ENCODE assay signal across 25 cellular contexts in genomic region chr15:51799174-51799907, GRCh38. TPM values are rescaled to one million over a fixed set of nuclear protein-coding genes. Genes with fewer than 3 reads are reported as not detected.
DNase-seq lines count a peak whose midpoint lies in the region; ATAC-seq and TF ChIP-seq lines count a peak whose summit lies in the region.
"Had no signal": no experiment of that assay in that cellular context is flagged by ENCODE, and none has a peak within 500 bp of the region (broad histone marks: within the 10 kb centered on the region; RNA-seq: fewer than 3 reads in every experiment).

No MANE protein-coding gene starts in this region.

- H3K4me3 ChIP-seq in mesenchymal stem cell (ENCODE audit: insufficient read depth in 1 of 2, low read depth in 1 of 2, low read length in 2 of 2) (no peak overlapping the region), tibial nerve (no peak overlapping the region)
- H3K4me3 ChIP-seq: GM23338, HAP-1, PC-9 had no signal

- no peak overlapping the region for H2BK5ac ChIP-seq in mesenchymal stem cell (ENCODE audit: low read depth, low read length, poor library complexity, severe bottlenecking)

- no peaks in the 10 kb centered on the region for H3K79me1 ChIP-seq in mesenchymal stem cell (replicated peaks; ENCODE audit: low read length, poor library complexity, severe bottlenecking)

- peak overlapping the region; percentile 51 for H3K27ac Mint-ChIP-seq in chondrocyte (ENCODE audit: unreplicated experiment)
- peak overlapping the region; percentile 66 for H3K27ac Mint-ChIP-seq in stimulated activated effector memory CD8-positive, alpha-beta T cell treated with anti-CD3 and anti-CD28 coated beads, Interleukin-12 subunit alpha, Interleukin-12 subunit beta, amount 100 ng/mL, for 72 hours

- H3K23ac ChIP-seq in mesenchymal stem cell (ENCODE audit: low read length in 2 of 2), result no peak overlapping the region

- H2AFZ ChIP-seq in mesenchymal stem cell (ENCODE audit: low read depth, low read length), result peak overlapping the region; percentile 19
- H2AFZ ChIP-seq: GM23338, PC-9 had no signal

- no peak overlapping the region for H3K4me3 Mint-ChIP-seq in chondrocyte (ENCODE audit: unreplicated experiment)
- no peak overlapping the region for H3K4me3 Mint-ChIP-seq in stimulated activated effector memory CD8-positive, alpha-beta T cell treated with anti-CD3 and anti-CD28 coated beads, Interleukin-12 subunit alpha, Interleukin-12 subunit beta, amount 100 ng/mL, for 72 hours
- H3K4me3 Mint-ChIP-seq: CD8-positive, alpha-beta memory T cell; GM23338 had no signal

- ATAC-seq in stimulated activated effector memory CD8-positive, alpha-beta T cell treated with anti-CD3 and anti-CD28 coated beads, Interleukin-12 subunit alpha, Interleukin-12 subunit beta, amount 100 ng/mL, for 72 hours, result no peak
- no peak for ATAC-seq in GM18505 (IDR thresholded peaks at IDR 0.05; ENCODE audit: unreplicated experiment)
- ATAC-seq: GM23338 had no signal

- H3K9ac ChIP-seq in mesenchymal stem cell (ENCODE audit: low read length), result no peak overlapping the region

- DNase-seq in DMS 273 (lab: John Stamatoyannopoulos, UW; ENCODE audit: unreplicated experiment) (peak; percentile 19), DMS 273 treated with DMSO at 0.1 percent for 48 hours (lab: John Stamatoyannopoulos, UW) (no peak), chondrocyte (ENCODE audit: low spot score) (no peak), mesenchymal stem cell (no peak), pons (ENCODE audit: low spot score) (no peak), tibial nerve (ENCODE audit: low spot score in 2 of 2) (no peak)
- no peak for DNase-seq in stimulated activated effector memory CD8-positive, alpha-beta T cell treated with anti-CD3 and anti-CD28 coated beads, Interleukin-12 subunit alpha, Interleukin-12 subunit beta, amount 100 ng/mL, for 72 hours (ENCODE audit: low spot score in 2 of 2)
- DNase-seq: Calu3; CD8-positive, alpha-beta memory T cell; DMS79; KG1; NCI-H1092 treated with DMSO at 0.1 percent for 48 hours; NCI-H146; NCI-H2029; NCI-H226; NCI-H510A treated with DMSO at 0.1 percent for 48 hours; NCI-H748 treated with DMSO at 0.1 percent for 48 hours; PC-9; RPMI8226; SHP77 treated with DMSO at 0.1 percent for 48 hours had no signal

- H3K36me3 Mint-ChIP-seq in chondrocyte (ENCODE audit: low read depth), result peaks cover 6% of the 10 kb centered on the region
- H3K36me3 Mint-ChIP-seq in stimulated activated effector memory CD8-positive, alpha-beta T cell treated with anti-CD3 and anti-CD28 coated beads, Interleukin-12 subunit alpha, Interleukin-12 subunit beta, amount 100 ng/mL, for 72 hours, result peaks cover 24% of the 10 kb centered on the region

- H3K4me2 ChIP-seq in mesenchymal stem cell (ENCODE audit: low read length, poor library complexity, severe bottlenecking), result no peak overlapping the region
- H3K4me2 ChIP-seq: GM23338, PC-9 had no signal

- TF ChIP-seq CTCF in chondrocyte (IDR thresholded peaks at IDR 0.05), result no peak
- no peak for TF ChIP-seq CTCF in tibial nerve (IDR thresholded peaks at IDR 0.05)

- H3K9me3 Mint-ChIP-seq in chondrocyte (ENCODE audit: low read depth), result no peaks in the 10 kb centered on the region
- no peaks in the 10 kb centered on the region for H3K9me3 Mint-ChIP-seq in stimulated activated effector memory CD8-positive, alpha-beta T cell treated with anti-CD3 and anti-CD28 coated beads, Interleukin-12 subunit alpha, Interleukin-12 subunit beta, amount 100 ng/mL, for 72 hours
- H3K9me3 Mint-ChIP-seq: CD8-positive, alpha-beta memory T cell; GM23338 had no signal

- H2BK15ac ChIP-seq in mesenchymal stem cell (ENCODE audit: low read depth, poor library complexity, severe bottlenecking), result no peak overlapping the region

- H3K9me3 ChIP-seq in mesenchymal stem cell (ENCODE audit: control insufficient read depth, low read length) (no peaks in the 10 kb centered on the region), tibial nerve (no peaks in the 10 kb centered on the region)
- H3K9me3 ChIP-seq: HAP-1 had no signal

- 78% methylated on average over 6 of the region's 6 CpGs for WGBS in mesenchymal stem cell
- WGBS in tibial nerve, 2 donors, result 75 to 78% methylated on average over 6 of the region's 6 CpGs

- no peak overlapping the region for H2BK12ac ChIP-seq in mesenchymal stem cell (ENCODE audit: low read length in 2 of 2)

- no peak overlapping the region for H3K27ac ChIP-seq in mesenchymal stem cell (ENCODE audit: low read length, poor library complexity, severe bottlenecking)
- no peak overlapping the region for H3K27ac ChIP-seq in tibial nerve
- H3K27ac ChIP-seq: 22Rv1, C4-2B, PC-9 had no signal

- no peak overlapping the region for H3K18ac ChIP-seq in mesenchymal stem cell (ENCODE audit: low read depth in 1 of 2, low read length in 2 of 2)

- H3K4me1 ChIP-seq in mesenchymal stem cell (ENCODE audit: control insufficient read depth, insufficient read depth, low read depth, low read length), result peaks cover 4% of the 10 kb centered on the region
- H3K4me1 ChIP-seq in tibial nerve, result peaks cover 0 to 3% (median 0%) of the 10 kb centered on the region in 4 donors

- H3K36me3 ChIP-seq in mesenchymal stem cell (ENCODE audit: control insufficient read depth in 1 of 2, insufficient read depth in 2 of 2, low read depth in 1 of 2, low read length in 2 of 2), result peaks cover 0 to 23% of the 10 kb centered on the region in 2 experiments
- H3K36me3 ChIP-seq in tibial nerve, result peaks cover 0 to 41% (median 14%) of the 10 kb centered on the region in 3 donors
- H3K36me3 ChIP-seq: HAP-1 had no signal

- peaks cover 23% of the 10 kb centered on the region for H3K4me1 Mint-ChIP-seq in chondrocyte (ENCODE audit: low read depth)
- no peaks in the 10 kb centered on the region for H3K4me1 Mint-ChIP-seq in stimulated activated effector memory CD8-positive, alpha-beta T cell treated with anti-CD3 and anti-CD28 coated beads, Interleukin-12 subunit alpha, Interleukin-12 subunit beta, amount 100 ng/mL, for 72 hours
- H3K4me1 Mint-ChIP-seq: GM23338 had no signal

- TF ChIP-seq POLR2A in GM18505 (IDR thresholded peaks at IDR 0.05; ENCODE audit: borderline replicate concordance, extremely low read depth, insufficient read depth, insufficient read length), result no peak
- no peak for TF ChIP-seq POLR2A in tibial nerve (IDR thresholded peaks at IDR 0.05)

- no peak overlapping the region for H3K4ac ChIP-seq in mesenchymal stem cell (ENCODE audit: low read depth in 1 of 2, low read length in 2 of 2)

- H3K27me3 ChIP-seq in mesenchymal stem cell (ENCODE audit: control insufficient read depth in 1 of 2, insufficient read depth in 1 of 2, low read length in 2 of 2), result no peaks in the 10 kb centered on the region
- no peaks in the 10 kb centered on the region for H3K27me3 ChIP-seq in tibial nerve

- H2AK5ac ChIP-seq in mesenchymal stem cell (ENCODE audit: low read length, severe bottlenecking), result no peak overlapping the region

- no peak overlapping the region for H3K14ac ChIP-seq in mesenchymal stem cell (ENCODE audit: low read length in 2 of 2)

- TF ChIP-seq EP300 in tibial nerve (IDR thresholded peaks at IDR 0.05), result no peak

- no peak overlapping the region for H4K91ac ChIP-seq in mesenchymal stem cell (ENCODE audit: low read length)

- no peak overlapping the region for H2BK120ac ChIP-seq in mesenchymal stem cell (ENCODE audit: low read depth, low read length)

- no peaks in the 10 kb centered on the region for H3K27me3 Mint-ChIP-seq in chondrocyte (ENCODE audit: low read depth)
- H3K27me3 Mint-ChIP-seq: CD8-positive, alpha-beta memory T cell had no signal

- H4K8ac ChIP-seq in mesenchymal stem cell (ENCODE audit: low read length), result no peak overlapping the region

RNA-seq across cellular contexts. Expression of gene TMOD3, which starts 30.1 kb away (rescaled TPM):
- 44.3 to 56.9 TPM (median 44.4 TPM) in 3 replicates for total RNA-seq in chondrocyte
- polyA plus RNA-seq in mesenchymal stem cell (2013, experiment 1 of 2), result 23.3 TPM
- 24.1 TPM for polyA plus RNA-seq in mesenchymal stem cell (2013, experiment 2 of 2)
- total RNA-seq in tibial nerve, result 10 to 100 TPM; 23.7 to 46.8 (median 29.5) TPM

RNA-seq across cellular contexts. Expression of gene TMOD2, which starts 47.9 kb away (rescaled TPM):
- total RNA-seq in chondrocyte (5.7 to 7.8 TPM (median 6.7 TPM) in 3 replicates), tibial nerve (100 to 1,000 TPM in 1 of 4 donors, 10 to 100 TPM in 3; 41.6 to 113 (median 54.7) TPM)
- polyA plus RNA-seq in mesenchymal stem cell (2013, experiment 1 of 2), result 5.9 TPM
- polyA plus RNA-seq in mesenchymal stem cell (2013, experiment 2 of 2), result 5.9 TPM
